In the genomic region with DNA sequence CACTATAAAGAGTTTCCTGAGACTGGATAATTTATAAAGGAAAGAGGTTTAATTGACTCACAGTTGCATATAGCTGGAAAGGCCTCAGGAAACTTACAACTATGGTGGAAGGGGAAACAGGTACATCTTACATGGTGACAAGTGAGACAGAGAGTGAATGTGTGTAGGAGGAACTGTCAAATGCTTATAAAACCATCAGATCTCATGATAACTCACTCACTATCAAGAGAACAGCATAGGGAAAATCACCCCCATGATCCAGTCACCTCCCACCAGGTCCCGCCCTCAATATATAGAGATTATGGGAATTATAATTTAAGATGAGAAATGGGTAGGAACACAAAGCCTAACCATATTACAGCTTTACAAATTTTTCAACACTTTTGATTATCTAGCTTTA, we compare ENCODE assay signal across 26 cellular contexts.
"Had no signal": no experiment of that assay in that cellular context is flagged by ENCODE, and none has a peak within 500 bp of the region (broad histone marks: within the 10 kb centered on the region; RNA-seq: fewer than 3 reads in every experiment).

No MANE protein-coding gene starts in this region.

- DNase-seq: activated effector memory CD4-positive, alpha-beta T cell treated with anti-CD3 and anti-CD28 coated beads, Interleukin-2, amount 50 U/mL, for 16 hours; activated effector memory CD4-positive, alpha-beta T cell treated with Interleukin-2 at 50 U/mL for 16 hours; activated gamma-delta T cell; activated gamma-delta T cell treated with Interleukin-2 at 50 U/mL for 16 hours; activated naive CD4-positive, alpha-beta T cell; activated naive CD4-positive, alpha-beta T cell treated with anti-CD3 and anti-CD28 coated beads for 36 hours; activated naive CD4-positive, alpha-beta T cell treated with anti-CD3 and anti-CD28 coated beads, Interleukin-2, amount 10 ng/mL, durations not matched to agents 7 days and 5 days; activated naive CD4-positive, alpha-beta T cell treated with anti-CD3 and anti-CD28 coated beads, Interleukin-2, amount 50 U/mL, for 16 hours; activated naive CD4-positive, alpha-beta T cell treated with Interleukin-2 at 50 U/mL for 16 hours; activated naive CD8-positive, alpha-beta T cell treated with anti-CD3 and anti-CD28 coated beads for 36 hours; activated naive CD8-positive, alpha-beta T cell treated with anti-CD3 and anti-CD28 coated beads, Interleukin-2, amount 10 ng/mL, durations not matched to agents 7 days and 5 days; activated naive CD8-positive, alpha-beta T cell treated with anti-CD3 and anti-CD28 coated beads, Interleukin-2, amount 50 U/mL, for 24 hours; activated T-cell treated with anti-CD3 and anti-CD28 coated beads, Interleukin-2, amount 50 U/mL, for 1 hour; activated T-cell treated with anti-CD3 and anti-CD28 coated beads, Interleukin-2, amount 50 U/mL, for 24 hours; activated T-cell treated with anti-CD3 and anti-CD28 coated beads, Interleukin-2, amount 50 U/mL, for 4 hours; activated T-cell treated with anti-CD3 and anti-CD28 coated beads, Interleukin-2, amount 50 U/mL, for 48 hours; activated T-cell treated with anti-CD3 and anti-CD28 coated beads, Interleukin-2, amount 50 U/mL, for 72 hours; adrenal gland; amniotic stem cell; amygdala; anterior cingulate cortex; aorta; body of pancreas; brain microvascular endothelial cell; central memory CD4-positive, alpha-beta T cell; cerebellar nuclear complex had no signal
